Comparison of ENCODE assay signal across 10 cellular contexts in genomic region chr3:183275418-183275817, GRCh38. TPM values are rescaled to one million over a fixed set of nuclear protein-coding genes. Genes with fewer than 3 reads are reported as not detected.
DNase-seq lines count a peak whose midpoint lies in the region; TF ChIP-seq lines count a peak whose summit lies in the region.
"Had no signal": no experiment of that assay in that cellular context is flagged by ENCODE, and none has a peak within 500 bp of the region (broad histone marks: within the 10 kb centered on the region; RNA-seq: fewer than 3 reads in every experiment).

No MANE protein-coding gene starts in this region.

- H3K4me3 ChIP-seq in colonic mucosa: no peak overlapping the region
- no peak overlapping the region for H3K4me3 ChIP-seq in neutrophil (ENCODE audit: low read depth in 1 of 2, low read length in 1 of 2)

- no peaks in the 10 kb centered on the region for H3K4me1 ChIP-seq in colonic mucosa
- H3K4me1 ChIP-seq in neutrophil (ENCODE audit: control insufficient read depth in 1 of 2, insufficient read depth in 1 of 2, low read depth in 1 of 2, low read length in 1 of 2): peaks cover 20 to 28% of the 10 kb centered on the region in 2 experiments

- DNase-seq in NCI-H1417 (lab: John Stamatoyannopoulos, UW) (peak in 2 of 3 experiments; percentile 34 to 54), NCI-H1417 treated with DMSO at 0.1 percent for 48 hours (lab: John Stamatoyannopoulos, UW) (no peak), NCI-H2171 treated with DMSO at 0.1 percent for 48 hours (lab: John Stamatoyannopoulos, UW) (peak; percentile 63), colonic mucosa (no peak), NCI-H1694 treated with DMSO at 0.1 percent for 48 hours (lab: John Stamatoyannopoulos, UW) (no peak), T-helper 9 cell (no peak), kidney glomerular epithelial cell (lab: John Stamatoyannopoulos, UW) (no peak)
- DNase-seq: 8988T, SW 1271 had no signal

- intact Hi-C loops in colonic mucosa (cut with DNase I): no loop called here

- TF ChIP-seq CTCF in colonic mucosa (IDR thresholded peaks at IDR 0.05) (no peak), neutrophil (IDR thresholded peaks at IDR 0.05) (no peak)

- peak overlapping the region; percentile 23 for H3K27ac ChIP-seq in colonic mucosa
- peak overlapping the region; percentile 65 for H3K27ac ChIP-seq in neutrophil

- H3K9me3 ChIP-seq in colonic mucosa: no peaks in the 10 kb centered on the region
- H3K9me3 ChIP-seq in neutrophil: no peaks in the 10 kb centered on the region

- H3K27me3 ChIP-seq in colonic mucosa (no peaks in the 10 kb centered on the region), neutrophil (no peaks in the 10 kb centered on the region)

- H3K36me3 ChIP-seq in colonic mucosa (no peaks in the 10 kb centered on the region), neutrophil (peaks cover 7% of the 10 kb centered on the region)

- peak overlapping the region in 1 of 2 donors; percentile 15 for H3K9ac ChIP-seq in colonic mucosa (ENCODE audit: low read depth in 2 of 2, low read length in 2 of 2)

RNA-seq across cellular contexts. Expression of gene B3GNT5, which starts 22.4 kb away (rescaled TPM):
- 100 to 1,000 TPM in 1 of 2 donors, 10 to 100 TPM in 1; 43.1 to 108 TPM for total RNA-seq in colonic mucosa

Comparison
In these comparisons a context has a peak if more than half of its experiments do, and no peak if none do; other contexts are left out.
1. DNase-seq: peak in NCI-H1417 (2 of 3) and NCI-H2171 treated with DMSO at 0.1 percent for 48 hours (single experiment); none in NCI-H1417 treated with DMSO at 0.1 percent for 48 hours (single experiment), colonic mucosa (single experiment), NCI-H1694 treated with DMSO at 0.1 percent for 48 hours (single experiment), T-helper 9 cell (single experiment) and kidney glomerular epithelial cell (single experiment).